8 cellular contexts compared by ENCODE assay signal in the genomic region with DNA sequence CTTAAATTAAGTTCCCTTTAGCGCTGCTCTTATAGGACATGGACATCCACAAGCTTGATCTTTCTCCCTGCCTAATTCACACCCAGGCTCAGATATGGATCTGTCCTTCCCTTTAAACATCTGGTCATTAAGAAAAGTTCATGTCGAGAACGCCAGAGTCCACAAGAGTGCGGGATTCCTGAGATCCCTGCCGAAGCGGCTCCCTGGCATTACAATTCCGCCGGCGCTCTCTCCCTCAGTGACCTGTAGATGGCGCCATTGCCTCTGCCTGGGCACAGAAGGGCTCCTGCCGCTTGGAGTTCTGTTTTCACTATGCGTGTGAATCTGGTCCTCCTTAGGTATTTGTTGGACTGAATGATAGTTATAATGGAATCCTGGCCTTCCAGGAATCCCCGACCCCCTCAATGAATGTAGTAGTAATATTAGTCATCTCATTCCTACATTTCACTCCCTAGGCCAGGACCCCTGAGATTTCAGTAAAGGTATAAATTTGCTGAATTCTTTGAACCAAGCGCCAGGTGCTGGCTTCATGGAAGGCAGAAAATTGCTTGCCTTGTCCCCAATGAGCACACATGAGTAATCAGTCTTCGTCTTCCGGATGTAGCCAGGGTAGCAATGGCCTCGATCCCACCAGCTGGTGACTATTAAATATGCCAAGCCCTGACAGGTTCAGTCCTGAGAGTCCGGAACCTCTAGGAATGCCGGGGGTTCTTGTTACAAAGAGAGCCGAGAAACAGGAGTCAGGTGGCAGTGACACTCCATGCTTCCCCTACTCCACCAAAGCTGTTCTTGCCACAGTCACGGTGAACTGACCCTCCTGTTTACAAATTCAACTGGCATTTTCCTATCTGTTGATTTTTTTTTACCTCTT. TPM values are rescaled to one million over a fixed set of nuclear protein-coding genes. Genes with fewer than 3 reads are reported as not detected.
DNase-seq lines count a peak whose midpoint lies in the region; ATAC-seq, FAIRE-seq and TF ChIP-seq lines count a peak whose summit lies in the region.
"Had no signal": no experiment of that assay in that cellular context is flagged by ENCODE, and none has a peak within 500 bp of the region (broad histone marks: within the 10 kb centered on the region; RNA-seq: fewer than 3 reads in every experiment).

No MANE protein-coding gene starts in this region.

- no peaks in the 10 kb centered on the region for H3K9me3 ChIP-seq in RWPE2 (ENCODE audit: severe bottlenecking)
- H3K9me3 ChIP-seq in suprapubic skin: no peaks in the 10 kb centered on the region

- H3K27ac Mint-ChIP-seq in activated T-helper 2 cell treated with anti-CD3 and anti-CD28 coated beads, Interferon-gamma antibody, Interleukin-2, Interleukin-4, amounts not matched to agents 10 μg/mL and 5 μg/mL and 100 μg/mL, durations not matched to agents 14 hours and 24 hours and 36 hours: no peak overlapping the region

- H3K4me3 ChIP-seq in LNCaP clone FGC (ENCODE audit: low read depth, low read length) (no peak overlapping the region), RWPE2 (ENCODE audit: severe bottlenecking) (no peak overlapping the region), fibroblast of villous mesenchyme (ENCODE audit: low read depth, low read length) (no peak overlapping the region), suprapubic skin (no peak overlapping the region)

- H3K4me3 Mint-ChIP-seq in activated T-helper 2 cell treated with anti-CD3 and anti-CD28 coated beads, Interferon-gamma antibody, Interleukin-2, Interleukin-4, amounts not matched to agents 10 μg/mL and 5 μg/mL and 100 μg/mL, durations not matched to agents 14 hours and 24 hours and 36 hours (ENCODE audit: low read depth): no peak overlapping the region

- no peaks in the 10 kb centered on the region for H3K9me3 Mint-ChIP-seq in activated T-helper 2 cell treated with anti-CD3 and anti-CD28 coated beads, Interferon-gamma antibody, Interleukin-2, Interleukin-4, amounts not matched to agents 10 μg/mL and 5 μg/mL and 100 μg/mL, durations not matched to agents 14 hours and 24 hours and 36 hours

- peak; percentile 43 for FAIRE-seq in GM12891 (lab: Jason Lieb, UNC)

- H3K27me3 ChIP-seq in RWPE2 (ENCODE audit: insufficient read depth, poor library complexity, severe bottlenecking): peaks cover 53% of the 10 kb centered on the region
- H3K27me3 ChIP-seq in suprapubic skin: peaks cover 45% of the 10 kb centered on the region

- H3K27ac ChIP-seq in RWPE2 (ENCODE audit: poor library complexity, severe bottlenecking): no peak overlapping the region
- H3K27ac ChIP-seq in suprapubic skin: no peak overlapping the region

- WGBS in suprapubic skin: 14% methylated on average over 21 of the region's 21 CpGs

- peak; percentile 79 for ATAC-seq in RWPE2 (ENCODE audit: low read depth)

- H3K4me1 Mint-ChIP-seq in activated T-helper 2 cell treated with anti-CD3 and anti-CD28 coated beads, Interferon-gamma antibody, Interleukin-2, Interleukin-4, amounts not matched to agents 10 μg/mL and 5 μg/mL and 100 μg/mL, durations not matched to agents 14 hours and 24 hours and 36 hours (ENCODE audit: low read depth): peaks cover 4% of the 10 kb centered on the region

- TF ChIP-seq CTCF in LNCaP clone FGC (IDR thresholded peaks at IDR 0.05; ENCODE audit: control insufficient read depth, extremely low read depth, insufficient read depth): peak; percentile 81
- peak; percentile 94 for TF ChIP-seq CTCF in RWPE2 (IDR thresholded peaks at IDR 0.05; ENCODE audit: poor library complexity, severe bottlenecking)
- peak; percentile 99 for TF ChIP-seq CTCF in fibroblast of villous mesenchyme (IDR thresholded peaks at IDR 0.05; ENCODE audit: insufficient read depth, low read depth, low read length)
- peak; percentile 78 to 95 for TF ChIP-seq CTCF in suprapubic skin (IDR thresholded peaks at IDR 0.05)

- peaks cover 53% of the 10 kb centered on the region for H3K27me3 Mint-ChIP-seq in activated T-helper 2 cell treated with anti-CD3 and anti-CD28 coated beads, Interferon-gamma antibody, Interleukin-2, Interleukin-4, amounts not matched to agents 10 μg/mL and 5 μg/mL and 100 μg/mL, durations not matched to agents 14 hours and 24 hours and 36 hours (ENCODE audit: low read depth)

- no peaks in the 10 kb centered on the region for H3K4me1 ChIP-seq in RWPE2 (ENCODE audit: insufficient read depth, poor library complexity, severe bottlenecking)
- peaks cover 5% of the 10 kb centered on the region for H3K4me1 ChIP-seq in suprapubic skin

- no peaks in the 10 kb centered on the region for H3K36me3 Mint-ChIP-seq in activated T-helper 2 cell treated with anti-CD3 and anti-CD28 coated beads, Interferon-gamma antibody, Interleukin-2, Interleukin-4, amounts not matched to agents 10 μg/mL and 5 μg/mL and 100 μg/mL, durations not matched to agents 14 hours and 24 hours and 36 hours (ENCODE audit: low read depth)

- TF ChIP-seq EP300 in suprapubic skin (IDR thresholded peaks at IDR 0.05): no peak

- H3K36me3 ChIP-seq in RWPE2 (ENCODE audit: low read depth): no peaks in the 10 kb centered on the region
- no peaks in the 10 kb centered on the region for H3K36me3 ChIP-seq in suprapubic skin

- peak; percentile 50 for DNase-seq in GM12891 (ENCODE audit: insufficient read length, low spot score)
- DNase-seq in LNCaP clone FGC (ENCODE audit: low read depth): peak; percentile 31
- no peak for DNase-seq in RWPE2 (ENCODE audit: low spot score)
- DNase-seq in activated T-helper 2 cell treated with anti-CD3 and anti-CD28 coated beads, Interferon-gamma antibody, Interleukin-2, Interleukin-4, amounts not matched to agents 10 μg/mL and 5 μg/mL and 100 μg/mL, durations not matched to agents 14 hours and 24 hours and 36 hours (ENCODE audit: low spot score): peak; percentile 52
- DNase-seq in fibroblast of villous mesenchyme (ENCODE audit: low read depth): peak; percentile 73
- DNase-seq in non-pigmented ciliary epithelial cell (ENCODE audit: low read depth): peak; percentile 18
- DNase-seq in suprapubic skin (ENCODE audit: low spot score in 2 of 2): peak; percentile 73 to 86

- intact Hi-C loops in activated T-helper 2 cell treated with anti-CD3 and anti-CD28 coated beads, Interferon-gamma antibody, Interleukin-2, Interleukin-4, amounts not matched to agents 10 μg/mL and 5 μg/mL and 100 μg/mL, durations not matched to agents 14 hours and 24 hours and 36 hours (cut with micrococcal nuclease): loop anchor here (2.0 kb wide), 1 partner anchor 85 kb away; no protein-coding TSS in a partner anchor

- TF ChIP-seq POLR2A in GM12891 (IDR thresholded peaks at IDR 0.05; ENCODE audit: low read depth, low read length) (no peak), suprapubic skin (IDR thresholded peaks at IDR 0.05) (no peak)

TF ChIP-seq in GM12891, 5 proteins besides CTCF, POLR2A, EP300 and RAD21:
- TF ChIP-seq PAX5 (IDR thresholded peaks at IDR 0.05; ENCODE audit: insufficient read depth, low read length, severe bottlenecking) (no peak), SPI1 (IDR thresholded peaks at IDR 0.05; ENCODE audit: low read depth, low read length) (no peak), POU2F2 (IDR thresholded peaks at IDR 0.05; ENCODE audit: low read depth, low read length) (no peak), TAF1 (IDR thresholded peaks at IDR 0.05; ENCODE audit: low read depth, low read length) (no peak), POLR2AphosphoS5 (IDR thresholded peaks at IDR 0.05; ENCODE audit: low read depth, low read length) (no peak)

RNA-seq across cellular contexts. Expression of a gene that starts 26.4 kb away (rescaled TPM):
- not detected for polyA plus RNA-seq in GM12891 (2012; ENCODE audit: low read depth, missing spikeins)
- total RNA-seq in activated T-helper 2 cell treated with anti-CD3 and anti-CD28 coated beads, Interferon-gamma antibody, Interleukin-2, Interleukin-4, amounts not matched to agents 10 μg/mL and 5 μg/mL and 100 μg/mL, durations not matched to agents 14 hours and 24 hours and 36 hours: not detected in 2 replicates
- total RNA-seq in fibroblast of villous mesenchyme (not detected in 2 replicates), suprapubic skin (10 to 100 TPM; 25.4 to 81.3 (median 50.5) TPM)
- total RNA-seq: subcutaneous adipose tissue had no signal

RNA-seq across cellular contexts. Expression of a gene that starts 38.4 kb away (rescaled TPM):
- polyA plus RNA-seq in GM12891 (2012; ENCODE audit: low read depth, missing spikeins): not detected
- not detected in 2 replicates for total RNA-seq in activated T-helper 2 cell treated with anti-CD3 and anti-CD28 coated beads, Interferon-gamma antibody, Interleukin-2, Interleukin-4, amounts not matched to agents 10 μg/mL and 5 μg/mL and 100 μg/mL, durations not matched to agents 14 hours and 24 hours and 36 hours
- total RNA-seq in fibroblast of villous mesenchyme: 0.43 and 2.9 TPM in 2 replicates
- total RNA-seq in suprapubic skin: 1 to 10 TPM; 1.2 to 5.8 (median 3.1) TPM

RNA-seq across cellular contexts. Expression of a gene that starts 41.6 kb away (rescaled TPM):
- polyA plus RNA-seq in GM12891 (2012; ENCODE audit: low read depth, missing spikeins): not detected
- total RNA-seq in activated T-helper 2 cell treated with anti-CD3 and anti-CD28 coated beads, Interferon-gamma antibody, Interleukin-2, Interleukin-4, amounts not matched to agents 10 μg/mL and 5 μg/mL and 100 μg/mL, durations not matched to agents 14 hours and 24 hours and 36 hours: 0.11 TPM in 1 of 2 replicates, not detected in the other
- not detected in 2 replicates for total RNA-seq in fibroblast of villous mesenchyme
- total RNA-seq in suprapubic skin: 1 to 10 TPM in 2 of 4 donors, under 1 TPM in 2; 0.60 to 3.0 (median 0.93) TPM

Comparison
In these comparisons a context has a peak if more than half of its experiments do, and no peak if none do; other contexts are left out.
1. RNA of a gene that starts 26.4 kb away (total RNA-seq): 25.4 to 81.3 TPM in suprapubic skin; not detected in activated T-helper 2 cell treated with anti-CD3 and anti-CD28 coated beads, Interferon-gamma antibody, Interleukin-2, Interleukin-4, amounts not matched to agents 10 μg/mL and 5 μg/mL and 100 μg/mL, durations not matched to agents 14 hours and 24 hours and 36 hours and not detected in fibroblast of villous mesenchyme; every median in the first group is over 10 times any median in the second.
2. Peak in every context shown above with its lines, with median percentiles within 50 percentile points of each other: CTCF ChIP-seq.